Comparison of ENCODE assay signal across 9 cellular contexts in the genomic region with DNA sequence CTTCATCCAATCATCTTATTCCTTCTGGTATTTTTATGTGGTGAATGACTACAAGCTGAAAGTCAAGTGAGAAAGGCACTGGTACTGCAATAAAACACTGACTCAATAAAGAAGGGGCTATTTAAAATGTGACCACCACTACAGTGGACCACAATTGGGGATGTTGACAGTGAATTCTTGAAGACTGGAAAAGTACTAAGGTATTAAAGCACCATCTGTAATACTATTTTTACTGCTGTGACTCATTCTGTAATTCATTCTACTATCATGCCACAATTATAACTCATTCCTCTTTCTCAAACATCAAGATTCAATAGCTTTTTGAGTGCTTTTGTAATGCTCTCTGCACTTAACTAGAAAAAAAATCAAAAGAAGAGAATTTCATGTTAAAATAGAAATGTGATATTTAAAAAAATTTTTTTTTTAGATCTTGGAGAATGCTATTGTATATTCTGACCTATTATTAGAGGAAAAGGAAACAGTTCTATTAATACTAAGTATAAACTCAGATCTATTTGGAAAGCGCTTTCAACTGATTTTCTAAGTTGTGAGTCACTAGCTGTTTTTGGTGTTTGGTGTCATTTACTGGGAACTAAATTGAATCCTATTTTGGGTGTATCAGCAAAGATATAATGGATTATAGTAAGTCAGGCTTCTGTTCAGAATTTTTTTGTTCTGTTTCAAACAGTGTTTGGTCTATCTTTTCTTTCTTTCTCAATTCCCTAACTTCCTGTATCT.
A peak's percentile ranks its signal among the peaks of the same experiment; 100 is the strongest.
DNase-seq lines count a peak whose midpoint lies in the region; ATAC-seq and TF ChIP-seq lines count a peak whose summit lies in the region.
"Had no signal": no experiment of that assay in that cellular context is flagged by ENCODE, and none has a peak within 500 bp of the region (broad histone marks: within the 10 kb centered on the region; RNA-seq: fewer than 3 reads in every experiment).

No MANE protein-coding gene starts in this region.

- DNase-seq in MV-4-11 (lab: John Stamatoyannopoulos, UW) (peak; percentile 32), epithelial cell of prostate (ENCODE audit: low read depth, low spot score) (no peak), psoas muscle (no peak), NCI-H146 treated with DMSO at 0.1 percent for 48 hours (lab: John Stamatoyannopoulos, UW; ENCODE audit: unreplicated experiment) (no peak), NCI-H510A treated with DMSO at 0.1 percent for 48 hours (lab: John Stamatoyannopoulos, UW) (no peak), occipital lobe (lab: John Stamatoyannopoulos, UW) (no peak), WTC11 (ENCODE audit: low spot score) (no peak)
- DNase-seq: NCI-H748 treated with DMSO at 0.1 percent for 48 hours had no signal

- POLR2A ChIA-PET in WTC11 (lab: Charles Lee): interaction anchor here (0.8 kb wide), 1 partner anchor 17 kb away, joined by 3 read pairs; no protein-coding TSS in a partner anchor

- no peak overlapping the region for H3K9ac ChIP-seq in BLaER1

- no peaks in the 10 kb centered on the region for H3K36me3 Mint-ChIP-seq in WTC11

- H3K4me1 ChIP-seq in BLaER1 (peaks cover 67% of the 10 kb centered on the region), psoas muscle (peaks cover 23% of the 10 kb centered on the region)

- no peak overlapping the region for H3K4me3 ChIP-seq in BLaER1
- H3K4me3 ChIP-seq in psoas muscle: no peak overlapping the region

- H3K4me3 Mint-ChIP-seq in WTC11: no peak overlapping the region

- no peak overlapping the region for H3K27ac ChIP-seq in BLaER1
- peak overlapping the region; percentile 58 for H3K27ac ChIP-seq in epithelial cell of prostate
- peak overlapping the region; percentile 65 for H3K27ac ChIP-seq in psoas muscle

- H3K27me3 Mint-ChIP-seq in WTC11 (ENCODE audit: low read depth): no peaks in the 10 kb centered on the region; the same call in 1 of the 2 replicates

- no peaks in the 10 kb centered on the region for H3K36me3 ChIP-seq in BLaER1
- no peaks in the 10 kb centered on the region for H3K36me3 ChIP-seq in psoas muscle (ENCODE audit: insufficient read depth in 1 of 2, low read depth in 1 of 2)

- ATAC-seq in psoas muscle: peak; percentile 36 to 52 (median 49)
- no peak for ATAC-seq in WTC11

- H3K9me3 Mint-ChIP-seq in WTC11: peaks cover 7% of the 10 kb centered on the region

- peaks cover 22% of the 10 kb centered on the region for H3K4me1 Mint-ChIP-seq in WTC11

- TF ChIP-seq CTCF in psoas muscle (IDR thresholded peaks at IDR 0.05) (no peak), WTC11 (IDR thresholded peaks at IDR 0.05) (no peak)

- WGBS in psoas muscle, 3 donors: 33 to 53% (median 46%) methylated on average over 1 of the region's 1 CpG

- CTCF ChIA-PET in WTC11 (lab: Charles Lee): no interaction called here

- peak overlapping the region; percentile 42 for H3K4me2 ChIP-seq in BLaER1

- intact Hi-C loops in psoas muscle (cut with DNase I): no loop called here

- peaks cover 11% of the 10 kb centered on the region for H3K9me3 ChIP-seq in BLaER1
- H3K9me3 ChIP-seq in psoas muscle: no peaks in the 10 kb centered on the region

- no peaks in the 10 kb centered on the region for H3K27me3 ChIP-seq in BLaER1
- peaks cover 0 to 1% (median 0%) of the 10 kb centered on the region in 3 donors for H3K27me3 ChIP-seq in psoas muscle (ENCODE audit: insufficient read depth in 3 of 3, low read length in 2 of 3)

- H4K20me1 ChIP-seq in BLaER1: no peaks in the 10 kb centered on the region

- H3K27ac Mint-ChIP-seq in WTC11: no peak overlapping the region

TF ChIP-seq in WTC11, 78 proteins besides CTCF, POLR2A, EP300 and RAD21 (continues in another document):
- TF ChIP-seq, protein P1, sequence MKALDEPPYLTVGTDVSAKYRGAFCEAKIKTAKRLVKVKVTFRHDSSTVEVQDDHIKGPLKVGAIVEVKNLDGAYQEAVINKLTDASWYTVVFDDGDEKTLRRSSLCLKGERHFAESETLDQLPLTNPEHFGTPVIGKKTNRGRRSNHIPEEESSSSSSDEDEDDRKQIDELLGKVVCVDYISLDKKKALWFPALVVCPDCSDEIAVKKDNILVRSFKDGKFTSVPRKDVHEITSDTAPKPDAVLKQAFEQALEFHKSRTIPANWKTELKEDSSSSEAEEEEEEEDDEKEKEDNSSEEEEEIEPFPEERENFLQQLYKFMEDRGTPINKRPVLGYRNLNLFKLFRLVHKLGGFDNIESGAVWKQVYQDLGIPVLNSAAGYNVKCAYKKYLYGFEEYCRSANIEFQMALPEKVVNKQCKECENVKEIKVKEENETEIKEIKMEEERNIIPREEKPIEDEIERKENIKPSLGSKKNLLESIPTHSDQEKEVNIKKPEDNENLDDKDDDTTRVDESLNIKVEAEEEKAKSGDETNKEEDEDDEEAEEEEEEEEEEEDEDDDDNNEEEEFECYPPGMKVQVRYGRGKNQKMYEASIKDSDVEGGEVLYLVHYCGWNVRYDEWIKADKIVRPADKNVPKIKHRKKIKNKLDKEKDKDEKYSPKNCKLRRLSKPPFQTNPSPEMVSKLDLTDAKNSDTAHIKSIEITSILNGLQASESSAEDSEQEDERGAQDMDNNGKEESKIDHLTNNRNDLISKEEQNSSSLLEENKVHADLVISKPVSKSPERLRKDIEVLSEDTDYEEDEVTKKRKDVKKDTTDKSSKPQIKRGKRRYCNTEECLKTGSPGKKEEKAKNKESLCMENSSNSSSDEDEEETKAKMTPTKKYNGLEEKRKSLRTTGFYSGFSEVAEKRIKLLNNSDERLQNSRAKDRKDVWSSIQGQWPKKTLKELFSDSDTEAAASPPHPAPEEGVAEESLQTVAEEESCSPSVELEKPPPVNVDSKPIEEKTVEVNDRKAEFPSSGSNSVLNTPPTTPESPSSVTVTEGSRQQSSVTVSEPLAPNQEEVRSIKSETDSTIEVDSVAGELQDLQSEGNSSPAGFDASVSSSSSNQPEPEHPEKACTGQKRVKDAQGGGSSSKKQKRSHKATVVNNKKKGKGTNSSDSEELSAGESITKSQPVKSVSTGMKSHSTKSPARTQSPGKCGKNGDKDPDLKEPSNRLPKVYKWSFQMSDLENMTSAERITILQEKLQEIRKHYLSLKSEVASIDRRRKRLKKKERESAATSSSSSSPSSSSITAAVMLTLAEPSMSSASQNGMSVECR (CRISPR knock-in tag; IDR thresholded peaks at IDR 0.05; ENCODE audit: borderline replicate concordance): no peak
- TF ChIP-seq, protein P2, sequence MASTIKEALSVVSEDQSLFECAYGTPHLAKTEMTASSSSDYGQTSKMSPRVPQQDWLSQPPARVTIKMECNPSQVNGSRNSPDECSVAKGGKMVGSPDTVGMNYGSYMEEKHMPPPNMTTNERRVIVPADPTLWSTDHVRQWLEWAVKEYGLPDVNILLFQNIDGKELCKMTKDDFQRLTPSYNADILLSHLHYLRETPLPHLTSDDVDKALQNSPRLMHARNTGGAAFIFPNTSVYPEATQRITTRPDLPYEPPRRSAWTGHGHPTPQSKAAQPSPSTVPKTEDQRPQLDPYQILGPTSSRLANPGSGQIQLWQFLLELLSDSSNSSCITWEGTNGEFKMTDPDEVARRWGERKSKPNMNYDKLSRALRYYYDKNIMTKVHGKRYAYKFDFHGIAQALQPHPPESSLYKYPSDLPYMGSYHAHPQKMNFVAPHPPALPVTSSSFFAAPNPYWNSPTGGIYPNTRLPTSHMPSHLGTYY (CRISPR knock-in tag; IDR thresholded peaks at IDR 0.05): no peak
- TF ChIP-seq, protein P3, sequence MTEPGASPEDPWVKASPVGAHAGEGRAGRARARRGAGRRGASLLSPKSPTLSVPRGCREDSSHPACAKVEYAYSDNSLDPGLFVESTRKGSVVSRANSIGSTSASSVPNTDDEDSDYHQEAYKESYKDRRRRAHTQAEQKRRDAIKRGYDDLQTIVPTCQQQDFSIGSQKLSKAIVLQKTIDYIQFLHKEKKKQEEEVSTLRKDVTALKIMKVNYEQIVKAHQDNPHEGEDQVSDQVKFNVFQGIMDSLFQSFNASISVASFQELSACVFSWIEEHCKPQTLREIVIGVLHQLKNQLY (CRISPR knock-in tag; IDR thresholded peaks at IDR 0.05): no peak
- TF ChIP-seq IRF2 (CRISPR knock-in tag; IDR thresholded peaks at IDR 0.05; ENCODE audit: borderline replicate concordance, low read depth) (no peak), ZNF423 (CRISPR knock-in tag; IDR thresholded peaks at IDR 0.05) (no peak), ZNF416 (CRISPR knock-in tag; IDR thresholded peaks at IDR 0.05) (no peak), NR2C2 (CRISPR knock-in tag; IDR thresholded peaks at IDR 0.05) (no peak)
- TF ChIP-seq, protein P4, sequence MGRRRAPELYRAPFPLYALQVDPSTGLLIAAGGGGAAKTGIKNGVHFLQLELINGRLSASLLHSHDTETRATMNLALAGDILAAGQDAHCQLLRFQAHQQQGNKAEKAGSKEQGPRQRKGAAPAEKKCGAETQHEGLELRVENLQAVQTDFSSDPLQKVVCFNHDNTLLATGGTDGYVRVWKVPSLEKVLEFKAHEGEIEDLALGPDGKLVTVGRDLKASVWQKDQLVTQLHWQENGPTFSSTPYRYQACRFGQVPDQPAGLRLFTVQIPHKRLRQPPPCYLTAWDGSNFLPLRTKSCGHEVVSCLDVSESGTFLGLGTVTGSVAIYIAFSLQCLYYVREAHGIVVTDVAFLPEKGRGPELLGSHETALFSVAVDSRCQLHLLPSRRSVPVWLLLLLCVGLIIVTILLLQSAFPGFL (CRISPR knock-in tag; IDR thresholded peaks at IDR 0.05; ENCODE audit: borderline replicate concordance): no peak
- TF ChIP-seq, protein P5, sequence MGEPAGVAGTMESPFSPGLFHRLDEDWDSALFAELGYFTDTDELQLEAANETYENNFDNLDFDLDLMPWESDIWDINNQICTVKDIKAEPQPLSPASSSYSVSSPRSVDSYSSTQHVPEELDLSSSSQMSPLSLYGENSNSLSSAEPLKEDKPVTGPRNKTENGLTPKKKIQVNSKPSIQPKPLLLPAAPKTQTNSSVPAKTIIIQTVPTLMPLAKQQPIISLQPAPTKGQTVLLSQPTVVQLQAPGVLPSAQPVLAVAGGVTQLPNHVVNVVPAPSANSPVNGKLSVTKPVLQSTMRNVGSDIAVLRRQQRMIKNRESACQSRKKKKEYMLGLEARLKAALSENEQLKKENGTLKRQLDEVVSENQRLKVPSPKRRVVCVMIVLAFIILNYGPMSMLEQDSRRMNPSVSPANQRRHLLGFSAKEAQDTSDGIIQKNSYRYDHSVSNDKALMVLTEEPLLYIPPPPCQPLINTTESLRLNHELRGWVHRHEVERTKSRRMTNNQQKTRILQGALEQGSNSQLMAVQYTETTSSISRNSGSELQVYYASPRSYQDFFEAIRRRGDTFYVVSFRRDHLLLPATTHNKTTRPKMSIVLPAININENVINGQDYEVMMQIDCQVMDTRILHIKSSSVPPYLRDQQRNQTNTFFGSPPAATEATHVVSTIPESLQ (CRISPR knock-in tag; IDR thresholded peaks at IDR 0.05): no peak
